In the genomic region with DNA sequence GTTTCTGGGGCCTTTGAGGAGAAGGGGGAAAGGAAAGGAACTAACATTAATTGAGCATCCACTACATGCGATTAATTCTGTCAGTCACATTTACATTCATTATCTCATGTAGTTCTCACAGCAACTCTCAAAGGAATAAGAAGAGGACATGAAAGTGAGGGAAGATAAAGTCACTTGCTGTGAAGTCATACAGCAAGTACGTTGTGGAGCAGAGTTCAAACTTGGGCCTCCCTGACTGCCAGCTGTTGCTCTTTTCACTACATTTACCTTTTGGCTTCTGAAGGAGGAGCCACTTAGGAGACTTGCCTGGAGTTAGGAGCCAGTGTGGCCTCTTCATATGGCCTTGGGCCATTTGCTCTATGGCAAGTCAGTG, we compare ENCODE assay signal across 31 cellular contexts. TPM values are rescaled to one million over a fixed set of nuclear protein-coding genes. Genes with fewer than 3 reads are reported as not detected.
DNase-seq lines count a peak whose midpoint lies in the region; ATAC-seq and TF ChIP-seq lines count a peak whose summit lies in the region.
"Had no signal": no experiment of that assay in that cellular context is flagged by ENCODE, and none has a peak within 500 bp of the region (broad histone marks: within the 10 kb centered on the region; RNA-seq: fewer than 3 reads in every experiment).

No MANE protein-coding gene starts in this region.

- BruUV-seq in OCI-LY7 (replicated peaks; lab: Mats Ljungman, UMichigan), result no TSS peak

- no peaks in the 10 kb centered on the region for H3K79me1 ChIP-seq in trophoblast cell (ENCODE audit: low read length)

- H3K4ac ChIP-seq in trophoblast cell (ENCODE audit: low read depth, low read length), result no peak overlapping the region

- no peak for ATAC-seq in CD4-positive, alpha-beta T cell (ENCODE audit: poor library complexity)
- no peak for ATAC-seq in HG03108 (IDR thresholded peaks at IDR 0.05; ENCODE audit: unreplicated experiment)
- ATAC-seq: activated CD4-positive, CD25-positive, alpha-beta regulatory T cell treated with anti-CD3 and anti-CD28 coated beads, Interleukin-2, amount 50 U/mL, for 24 hours; activated CD8-positive, alpha-beta T cell treated with anti-CD3 and anti-CD28 coated beads for 36 hours; naive thymus-derived CD4-positive, alpha-beta T cell; Right ventricle myocardium inferior; stimulated activated naive CD8-positive, alpha-beta T cell treated with anti-CD3 and anti-CD28 coated beads, Interleukin-15, amount 100 ng/mL, for 72 hours had no signal

- H2AFZ ChIP-seq in GM23248 (no peak overlapping the region), OCI-LY7 (ENCODE audit: low read length) (no peak overlapping the region), trophoblast cell (ENCODE audit: insufficient read depth, low read length, poor library complexity) (no peak overlapping the region)

- H3K9ac ChIP-seq in GM23248, result no peak overlapping the region
- no peak overlapping the region for H3K9ac ChIP-seq in trophoblast cell (ENCODE audit: low read length)

- TF ChIP-seq CTCF in OCI-LY7 (conservative IDR thresholded peaks at IDR 0.05; ENCODE audit: low read length), result no peak
- TF ChIP-seq CTCF in CD4-positive, alpha-beta T cell (IDR thresholded peaks at IDR 0.05), result no peak

- H3K23ac ChIP-seq in trophoblast cell (ENCODE audit: low read length), result no peak overlapping the region

- H3K4me1 ChIP-seq in GM23248 (ENCODE audit: insufficient read depth), result peaks cover 6% of the 10 kb centered on the region; the same call in 1 of the 2 replicates
- peaks cover 56% of the 10 kb centered on the region for H3K4me1 ChIP-seq in OCI-LY7 (ENCODE audit: insufficient read depth, low read length, poor library complexity, severe bottlenecking)
- no peaks in the 10 kb centered on the region for H3K4me1 ChIP-seq in trophoblast cell (ENCODE audit: control insufficient read depth in 1 of 2, insufficient read depth in 2 of 2, low read length in 2 of 2)

- H4K12ac ChIP-seq in trophoblast cell (ENCODE audit: low read depth, low read length), result no peak overlapping the region

- H3K9me2 ChIP-seq in GM23248 (ENCODE audit: insufficient read depth) (no peaks in the 10 kb centered on the region), OCI-LY7 (ENCODE audit: insufficient read depth, low read length) (no peaks in the 10 kb centered on the region)

- no peak overlapping the region for H2AK5ac ChIP-seq in trophoblast cell (ENCODE audit: low read length)

- CTCF ChIA-PET in OCI-LY7 (lab: Charles Lee; ENCODE audit: unreplicated experiment), result no interaction called here
- CTCF ChIA-PET in CD4-positive, alpha-beta T cell (lab: Charles Lee), result no interaction called here

- H3K18ac ChIP-seq in trophoblast cell (ENCODE audit: low read length), result no peak overlapping the region

- no peak overlapping the region for H3K4me3 ChIP-seq in GM23248
- H3K4me3 ChIP-seq in OCI-LY7 (ENCODE audit: low read depth, low read length, poor library complexity, severe bottlenecking), result no peak overlapping the region
- no peak overlapping the region for H3K4me3 ChIP-seq in trophoblast cell (ENCODE audit: low read depth, low read length)
- H3K4me3 ChIP-seq: cardiac muscle cell, dorsolateral prefrontal cortex, HAP-1, transverse colon had no signal

- in situ Hi-C loops in GM23248 (cut with MboI), result no loop called here

- H3K27ac Mint-ChIP-seq in CD4-positive, alpha-beta T cell, result no peak overlapping the region
- H3K27ac Mint-ChIP-seq: activated CD8-positive, alpha-beta T cell treated with anti-CD3 and anti-CD28 coated beads for 36 hours; stimulated activated naive CD8-positive, alpha-beta T cell treated with anti-CD3 and anti-CD28 coated beads, Interleukin-15, amount 100 ng/mL, for 72 hours had no signal

- no peaks in the 10 kb centered on the region for H3K27me3 Mint-ChIP-seq in CD4-positive, alpha-beta T cell
- H3K27me3 Mint-ChIP-seq: activated CD8-positive, alpha-beta T cell treated with anti-CD3 and anti-CD28 coated beads for 36 hours; naive thymus-derived CD4-positive, alpha-beta T cell; stimulated activated naive CD8-positive, alpha-beta T cell treated with anti-CD3 and anti-CD28 coated beads, Interleukin-15, amount 100 ng/mL, for 72 hours had no signal

- intact Hi-C loops in OCI-LY7 (cut with micrococcal nuclease; ENCODE audit: unreplicated experiment), result no loop called here
- intact Hi-C loops in CD4-positive, alpha-beta T cell (cut with DNase I, micrococcal nuclease), result no loop called here

- H3K4me2 ChIP-seq in GM23248 (ENCODE audit: unreplicated experiment) (no peak overlapping the region), OCI-LY7 (ENCODE audit: low read length) (peak overlapping the region; percentile 50), trophoblast cell (ENCODE audit: low read length) (no peak overlapping the region)

- peaks cover 9% of the 10 kb centered on the region; the same call in 1 of the 2 replicates for H3K79me2 ChIP-seq in GM23248 (ENCODE audit: insufficient read depth)
- H3K79me2 ChIP-seq in OCI-LY7 (ENCODE audit: insufficient read depth, low read depth, low read length), result peaks cover 18% of the 10 kb centered on the region
- H3K79me2 ChIP-seq in trophoblast cell (ENCODE audit: control insufficient read depth, insufficient read depth, low read length, poor library complexity), result no peaks in the 10 kb centered on the region

- H4K91ac ChIP-seq in trophoblast cell (ENCODE audit: low read depth, low read length), result no peak overlapping the region

- H3K14ac ChIP-seq in trophoblast cell (ENCODE audit: low read length), result no peak overlapping the region

- H4K20me1 ChIP-seq in GM23248 (ENCODE audit: insufficient read depth) (no peaks in the 10 kb centered on the region), OCI-LY7 (ENCODE audit: insufficient read depth, low read length) (no peaks in the 10 kb centered on the region)

- DNase-seq in GM23248 (peak; percentile 20), OCI-LY7 (ENCODE audit: low spot score) (peak; percentile 20), hepatic stellate cell (ENCODE audit: low spot score) (peak; percentile 22), trophoblast cell (peak; percentile 35 to 67), SW 1271 (lab: John Stamatoyannopoulos, UW) (no peak), GM19238 (ENCODE audit: insufficient read length, low spot score) (no peak)
- no peak for DNase-seq in CD4-positive, alpha-beta T cell
- DNase-seq: activated CD8-positive, alpha-beta T cell treated with anti-CD3 and anti-CD28 coated beads for 36 hours; activated gamma-delta T cell treated with Interleukin-2 at 50 U/mL for 16 hours; activated T-cell treated with anti-CD3 and anti-CD28 coated beads for 4 hours; AML-193; dorsolateral prefrontal cortex; hypothalamus; kidney; mammary epithelial cell; naive thymus-derived CD4-positive, alpha-beta T cell; NCI-H1048; NCI-H187 treated with DMSO at 0.1 percent for 48 hours; NCI-H2227 treated with DMSO at 0.1 percent for 48 hours; NCI-H774; OCI-M1; retina; stimulated activated CD4-positive, alpha-beta T cell treated with anti-CD3 and anti-CD28 coated beads, Interleukin-12 subunit alpha, Interleukin-12 subunit beta, amount 100 ng/mL, for 4 hours; stimulated activated CD4-positive, alpha-beta T cell treated with anti-CD3 and anti-CD28 coated beads, Interleukin-4, amount 100 ng/mL, for 4 hours; stimulated activated naive CD8-positive, alpha-beta T cell treated with anti-CD3 and anti-CD28 coated beads, Interleukin-15, amount 100 ng/mL, for 72 hours; transverse colon had no signal

- peaks cover 48% of the 10 kb centered on the region for H3K36me3 Mint-ChIP-seq in CD4-positive, alpha-beta T cell (ENCODE audit: low read depth)

- H3K27ac ChIP-seq in GM23248 (no peak overlapping the region), OCI-LY7 (ENCODE audit: low read depth, low read length, poor library complexity, severe bottlenecking) (peak overlapping the region; percentile 50), trophoblast cell (ENCODE audit: low read depth, low read length) (no peak overlapping the region)
- H3K27ac ChIP-seq in CD4-positive, alpha-beta T cell (ENCODE audit: low read depth, low read length), result no peak overlapping the region
- H3K27ac ChIP-seq: cardiac muscle cell, dorsolateral prefrontal cortex, transverse colon had no signal

- WGBS in GM23248 (ENCODE audit: low coverage in 1 of 2, low lambda C conversion rate in 2 of 2, missing lambda C conversion rate in 2 of 2), 2 experiments, result 50% methylated on average over 2 of the region's 2 CpGs
- WGBS in trophoblast cell (ENCODE audit: extremely low coverage, insufficient coverage, insufficient read length), result no CpG with 5 or more reads among the region's 2 CpGs

- no peaks in the 10 kb centered on the region for H3K9me3 ChIP-seq in GM23248 (ENCODE audit: low read depth)
- H3K9me3 ChIP-seq in OCI-LY7 (ENCODE audit: low read length), result no peaks in the 10 kb centered on the region
- peaks cover 9% of the 10 kb centered on the region for H3K9me3 ChIP-seq in trophoblast cell (ENCODE audit: insufficient read depth, low read depth, low read length)
- no peaks in the 10 kb centered on the region for H3K9me3 ChIP-seq in CD4-positive, alpha-beta T cell (ENCODE audit: control insufficient read depth, low read length)
- H3K9me3 ChIP-seq: HAP-1, transverse colon had no signal

- no peak overlapping the region for H2BK12ac ChIP-seq in trophoblast cell (ENCODE audit: low read length)

- H3K36me3 ChIP-seq in GM23248 (ENCODE audit: low read depth) (no peaks in the 10 kb centered on the region; the same call in 1 of the 2 replicates), OCI-LY7 (ENCODE audit: insufficient read depth, low read length) (peaks cover 46% of the 10 kb centered on the region), trophoblast cell (ENCODE audit: control insufficient read depth in 1 of 2, insufficient read depth in 2 of 2, low read length in 2 of 2) (peaks cover 9 to 19% of the 10 kb centered on the region in 2 experiments)

- H3K4me1 Mint-ChIP-seq in CD4-positive, alpha-beta T cell (ENCODE audit: low read depth), result peaks cover 19% of the 10 kb centered on the region

- peaks cover 2% of the 10 kb centered on the region for H3K9me3 Mint-ChIP-seq in CD4-positive, alpha-beta T cell

- H2BK5ac ChIP-seq in trophoblast cell (ENCODE audit: low read depth, low read length, poor library complexity), result no peak overlapping the region

- no peak overlapping the region for H3K4me3 Mint-ChIP-seq in CD4-positive, alpha-beta T cell
- H3K4me3 Mint-ChIP-seq: activated CD8-positive, alpha-beta T cell treated with anti-CD3 and anti-CD28 coated beads for 36 hours; naive thymus-derived CD4-positive, alpha-beta T cell; stimulated activated naive CD8-positive, alpha-beta T cell treated with anti-CD3 and anti-CD28 coated beads, Interleukin-15, amount 100 ng/mL, for 72 hours had no signal

- no peaks in the 10 kb centered on the region for H3F3A ChIP-seq in GM23248 (ENCODE audit: insufficient read depth)

- H2BK120ac ChIP-seq in trophoblast cell (ENCODE audit: insufficient read depth, low read length, poor library complexity), result no peak overlapping the region

- H4K8ac ChIP-seq in trophoblast cell (ENCODE audit: low read depth, low read length), result no peak overlapping the region

- H3K27me3 ChIP-seq in GM23248 (replicated peaks; ENCODE audit: insufficient read depth), result no peaks in the 10 kb centered on the region
- H3K27me3 ChIP-seq in trophoblast cell (ENCODE audit: insufficient read depth, low read length), result no peaks in the 10 kb centered on the region
- H3K27me3 ChIP-seq in CD4-positive, alpha-beta T cell (ENCODE audit: control insufficient read depth, insufficient read depth, low read length), result no peaks in the 10 kb centered on the region
- H3K27me3 ChIP-seq: cardiac muscle cell, dorsolateral prefrontal cortex, transverse colon had no signal

- POLR2A ChIA-PET in OCI-LY7 (lab: Charles Lee), result no interaction called here
- POLR2A ChIA-PET in CD4-positive, alpha-beta T cell (lab: Charles Lee), result no interaction called here

RNA-seq across cellular contexts. Expression of gene ZNF691, which starts 6.2 kb away (rescaled TPM):
- 4.4 and 13.0 TPM in 2 replicates for total RNA-seq in GM23248 (2014; rRNA removed; shearing (Covaris generic))
- 6.2 and 6.9 TPM in 2 replicates for polyA plus RNA-seq in GM23248 (2016; fragmentation: Nextera tagmentation; extraction: Ambion mirVana)
- 14.1 and 17.8 TPM in 2 replicates for total RNA-seq in OCI-LY7 (2014; rRNA removed; shearing (Covaris generic))
- 21.1 and 23.6 TPM in 2 replicates for total RNA-seq in OCI-LY7 (2022)
- polyA plus RNA-seq in trophoblast cell (2013), result 5.8 and 6.3 TPM in 2 replicates
- total RNA-seq in CD4-positive, alpha-beta T cell, result 1 to 10 TPM; 1.2 to 1.7 TPM

RNA-seq across cellular contexts. Expression of gene SVBP, which starts 35.4 kb away (rescaled TPM):
- 12.5 and 16.8 TPM in 2 replicates for total RNA-seq in GM23248 (2014; rRNA removed; shearing (Covaris generic))
- 28.4 and 28.5 TPM in 2 replicates for polyA plus RNA-seq in GM23248 (2016; fragmentation: Nextera tagmentation; extraction: Ambion mirVana)
- total RNA-seq in OCI-LY7 (2014; rRNA removed; shearing (Covaris generic)), result 23.1 and 32.3 TPM in 2 replicates
- total RNA-seq in OCI-LY7 (2022), result 18.9 and 21.0 TPM in 2 replicates
- polyA plus RNA-seq in trophoblast cell (2013), result 47.5 and 50.1 TPM in 2 replicates
- total RNA-seq in CD4-positive, alpha-beta T cell, result 10 to 100 TPM; 19.2 to 21.3 TPM

RNA-seq across cellular contexts. Expression of gene ERMAP, which starts 35.7 kb away (rescaled TPM):
- total RNA-seq in GM23248 (2014; rRNA removed; shearing (Covaris generic)), result 18.4 and 26.9 TPM in 2 replicates
- polyA plus RNA-seq in GM23248 (2016; fragmentation: Nextera tagmentation; extraction: Ambion mirVana), result 7.0 and 7.9 TPM in 2 replicates
- 2.3 and 2.7 TPM in 2 replicates for total RNA-seq in OCI-LY7 (2014; rRNA removed; shearing (Covaris generic))
- total RNA-seq in OCI-LY7 (2022), result 5.1 and 5.2 TPM in 2 replicates
- polyA plus RNA-seq in trophoblast cell (2013), result 2.9 and 3.2 TPM in 2 replicates
- 1 to 10 TPM; 4.4 to 5.0 TPM for total RNA-seq in CD4-positive, alpha-beta T cell

Comparison
In these comparisons a context has a peak if more than half of its experiments do, and no peak if none do; other contexts are left out.
1. DNase-seq: peak in GM23248 (single experiment), OCI-LY7 (single experiment), hepatic stellate cell (single experiment) and trophoblast cell (2 of 2); none in CD4-positive, alpha-beta T cell (0 of 10), SW 1271 (0 of 2) and GM19238 (single experiment).